Comparison of ENCODE assay signal across 17 cellular contexts in the genomic region with DNA sequence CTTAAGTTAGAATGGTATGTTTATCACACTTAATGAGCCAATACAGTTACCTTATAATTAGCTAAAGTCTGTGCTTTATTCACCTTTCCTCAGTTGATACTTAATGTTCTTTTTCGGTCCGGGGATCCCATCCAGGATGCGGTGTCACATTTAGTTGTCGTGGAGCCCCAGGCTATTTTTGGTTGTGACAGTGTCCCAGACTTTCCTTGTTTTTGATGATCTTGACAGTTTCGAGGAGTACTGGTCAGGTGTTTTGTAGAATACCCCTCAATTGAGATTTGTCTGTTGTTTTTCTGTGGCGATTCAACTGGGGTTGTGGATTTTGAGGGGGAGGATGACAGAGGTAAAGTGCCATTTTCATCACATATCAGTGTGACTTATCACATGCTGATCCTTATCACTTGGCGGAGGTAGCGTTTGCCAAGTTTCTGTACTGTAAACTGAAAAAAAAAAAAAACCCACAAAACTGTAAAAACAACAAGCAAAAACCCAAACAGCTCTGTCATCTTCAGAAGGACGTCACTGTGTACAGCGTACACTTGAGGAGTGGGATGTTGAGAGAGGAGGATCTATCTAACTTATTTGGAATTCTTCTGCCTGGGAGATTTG.
A peak's percentile ranks its signal among the peaks of the same experiment; 100 is the strongest.
DNase-seq lines count a peak whose midpoint lies in the region; ATAC-seq and TF ChIP-seq lines count a peak whose summit lies in the region.
"Had no signal": no experiment of that assay in that cellular context is flagged by ENCODE, and none has a peak within 500 bp of the region (broad histone marks: within the 10 kb centered on the region; RNA-seq: fewer than 3 reads in every experiment).

No MANE protein-coding gene starts in this region.

- H3K4me1 ChIP-seq in esophagus muscularis mucosa: peaks cover 40 to 67% (median 54%) of the 10 kb centered on the region in 4 donors

- H3K27me3 Mint-ChIP-seq in activated T-cell treated with anti-CD3 and anti-CD28 coated beads, Interleukin-2, amount 50 U/mL, for 72 hours (ENCODE audit: low read depth): peaks cover 12% of the 10 kb centered on the region
- peaks cover 15% of the 10 kb centered on the region for H3K27me3 Mint-ChIP-seq in T-helper 2 cell treated with Interferon-gamma antibody and Interleukin-4, amounts not matched to agents 5 μg/mL and 100 μg/mL, for 36 hours (ENCODE audit: low read depth)

- H3K4me1 Mint-ChIP-seq in activated T-cell treated with anti-CD3 and anti-CD28 coated beads, Interleukin-2, amount 50 U/mL, for 72 hours (ENCODE audit: low read depth): peaks cover 54% of the 10 kb centered on the region
- peaks cover 66% of the 10 kb centered on the region for H3K4me1 Mint-ChIP-seq in T-helper 2 cell treated with Interferon-gamma antibody and Interleukin-4, amounts not matched to agents 5 μg/mL and 100 μg/mL, for 36 hours (ENCODE audit: low read depth)

- peak; percentile 81 to 84 for ATAC-seq in activated T-cell treated with anti-CD3 and anti-CD28 coated beads, Interleukin-2, amount 50 U/mL, for 72 hours (replicated peaks in 1 of 2)
- no peak for ATAC-seq in HG02938 (IDR thresholded peaks at IDR 0.05; ENCODE audit: unreplicated experiment)
- ATAC-seq in HG02759 (IDR thresholded peaks at IDR 0.05; ENCODE audit: unreplicated experiment): no peak

- TF ChIP-seq CTCF in esophagus muscularis mucosa (IDR thresholded peaks at IDR 0.05): no peak

- H3K27ac Mint-ChIP-seq in activated T-cell treated with anti-CD3 and anti-CD28 coated beads, Interleukin-2, amount 50 U/mL, for 72 hours: peak overlapping the region; percentile 71
- peak overlapping the region; percentile 72 for H3K27ac Mint-ChIP-seq in T-helper 2 cell treated with Interferon-gamma antibody and Interleukin-4, amounts not matched to agents 5 μg/mL and 100 μg/mL, for 36 hours

- H3K9me3 Mint-ChIP-seq in activated T-cell treated with anti-CD3 and anti-CD28 coated beads, Interleukin-2, amount 50 U/mL, for 72 hours: no peaks in the 10 kb centered on the region
- no peaks in the 10 kb centered on the region for H3K9me3 Mint-ChIP-seq in T-helper 2 cell treated with Interferon-gamma antibody and Interleukin-4, amounts not matched to agents 5 μg/mL and 100 μg/mL, for 36 hours
- H3K9me3 Mint-ChIP-seq: neural crest cell had no signal

- TF ChIP-seq POLR2A in esophagus muscularis mucosa (IDR thresholded peaks at IDR 0.05; ENCODE audit: low read depth): no peak

- no peaks in the 10 kb centered on the region for H3K36me3 Mint-ChIP-seq in activated T-cell treated with anti-CD3 and anti-CD28 coated beads, Interleukin-2, amount 50 U/mL, for 72 hours (ENCODE audit: insufficient read depth in 2 of 2)
- H3K36me3 Mint-ChIP-seq in T-helper 2 cell treated with Interferon-gamma antibody and Interleukin-4, amounts not matched to agents 5 μg/mL and 100 μg/mL, for 36 hours (ENCODE audit: low read depth): no peaks in the 10 kb centered on the region

- H3K4me3 ChIP-seq in esophagus muscularis mucosa: no peak overlapping the region
- H3K4me3 ChIP-seq: left lung, vagina had no signal

- H3K9me3 ChIP-seq in esophagus muscularis mucosa: no peaks in the 10 kb centered on the region
- H3K9me3 ChIP-seq: left lung, vagina had no signal

- H3K4me3 Mint-ChIP-seq in activated T-cell treated with anti-CD3 and anti-CD28 coated beads, Interleukin-2, amount 50 U/mL, for 72 hours: peak overlapping the region; percentile 47 to 70
- H3K4me3 Mint-ChIP-seq in T-helper 2 cell treated with Interferon-gamma antibody and Interleukin-4, amounts not matched to agents 5 μg/mL and 100 μg/mL, for 36 hours: peak overlapping the region; percentile 59
- H3K4me3 Mint-ChIP-seq: neural crest cell had no signal

- H3K36me3 ChIP-seq in esophagus muscularis mucosa: no peaks in the 10 kb centered on the region
- H3K36me3 ChIP-seq: left lung, vagina had no signal

- intact Hi-C loops in esophagus muscularis mucosa (cut with DNase I): no loop called here

- H3K27ac ChIP-seq in esophagus muscularis mucosa (replicated peaks in 1 of 4) (no peak overlapping the region), substantia nigra (ENCODE audit: low read depth, low read length, poor library complexity, severe bottlenecking) (peak overlapping the region; percentile 8)
- H3K27ac ChIP-seq: vagina had no signal

- peak; percentile 16 to 34 for DNase-seq in activated T-cell treated with anti-CD3 and anti-CD28 coated beads, Interleukin-2, amount 50 U/mL, for 72 hours
- DNase-seq in activated T-cell treated with anti-CD3 and anti-CD28 coated beads for 4 hours (no peak), esophagus muscularis mucosa (ENCODE audit: extremely low spot score) (peak; percentile 62), substantia nigra (lab: John Stamatoyannopoulos, UW) (no peak), NCI-H82 (lab: John Stamatoyannopoulos, UW) (no peak)
- DNase-seq in T-helper 2 cell treated with Interferon-gamma antibody and Interleukin-4, amounts not matched to agents 5 μg/mL and 100 μg/mL, for 36 hours (ENCODE audit: low spot score): peak; percentile 65
- DNase-seq: amniotic stem cell; DMS 273 treated with DMSO at 0.1 percent for 48 hours; left lung; NCI-H1092; NCI-H2227 treated with DMSO at 0.1 percent for 48 hours; right cardiac atrium; stimulated activated CD4-positive, alpha-beta T cell treated with anti-CD3 and anti-CD28 coated beads, Interleukin-2, amount 100 ng/mL, for 48 hours had no signal

- TF ChIP-seq EP300 in esophagus muscularis mucosa (IDR thresholded peaks at IDR 0.05): no peak

- 82% methylated on average over 10 of the region's 10 CpGs for WGBS in esophagus muscularis mucosa

- H3K27me3 ChIP-seq in esophagus muscularis mucosa: no peaks in the 10 kb centered on the region
- H3K27me3 ChIP-seq: left lung, vagina had no signal

Comparison
In these comparisons a context has a peak if more than half of its experiments do, and no peak if none do; other contexts are left out.
1. DNase-seq: peak in activated T-cell treated with anti-CD3 and anti-CD28 coated beads, Interleukin-2, amount 50 U/mL, for 72 hours (2 of 2), T-helper 2 cell treated with Interferon-gamma antibody and Interleukin-4, amounts not matched to agents 5 μg/mL and 100 μg/mL, for 36 hours (single experiment) and esophagus muscularis mucosa (single experiment); none in activated T-cell treated with anti-CD3 and anti-CD28 coated beads for 4 hours (single experiment), substantia nigra (0 of 49) and NCI-H82 (single experiment).
2. ATAC-seq: peak in activated T-cell treated with anti-CD3 and anti-CD28 coated beads, Interleukin-2, amount 50 U/mL, for 72 hours (2 of 2); none in HG02938 (single experiment) and HG02759 (single experiment).